In the genomic region with DNA sequence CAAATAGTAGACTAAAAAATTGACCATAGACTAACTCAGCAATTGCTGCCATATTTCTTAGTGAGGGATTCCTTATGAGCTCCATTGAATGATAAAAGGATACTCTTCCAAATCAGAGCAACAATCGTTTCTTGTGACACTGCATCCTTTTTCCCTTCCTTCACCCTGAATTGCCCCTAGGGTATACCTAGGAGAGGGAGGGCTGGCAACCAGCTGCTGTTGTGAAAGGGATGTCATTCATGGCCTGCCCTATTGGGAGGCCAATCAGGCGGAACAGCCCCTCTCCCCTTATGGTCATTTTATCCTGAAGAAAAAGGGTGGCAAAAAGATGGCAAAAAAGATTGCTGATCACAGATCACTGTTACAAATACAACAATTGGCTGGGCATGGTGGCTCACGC, we compare ENCODE assay signal across 16 cellular contexts. TPM values are rescaled to one million over a fixed set of nuclear protein-coding genes. Genes with fewer than 3 reads are reported as not detected.
A peak's percentile ranks its signal among the peaks of the same experiment; 100 is the strongest.
DNase-seq lines count a peak whose midpoint lies in the region; ATAC-seq lines count a peak whose summit lies in the region.
"Had no signal": no experiment of that assay in that cellular context is flagged by ENCODE, and none has a peak within 500 bp of the region (broad histone marks: within the 10 kb centered on the region; RNA-seq: fewer than 3 reads in every experiment).

No MANE protein-coding gene starts in this region.

- no peak overlapping the region for H3K4me3 ChIP-seq in mesenchymal stem cell (ENCODE audit: insufficient read depth in 1 of 2, low read depth in 1 of 2, low read length in 2 of 2)
- H3K4me3 ChIP-seq: BLaER1 had no signal

- peaks cover 5% of the 10 kb centered on the region for H3K4me1 ChIP-seq in mesenchymal stem cell (ENCODE audit: control insufficient read depth, insufficient read depth, low read depth, low read length)

- H2BK15ac ChIP-seq in mesenchymal stem cell (ENCODE audit: low read depth, poor library complexity, severe bottlenecking) = no peak overlapping the region

- H2BK12ac ChIP-seq in mesenchymal stem cell (ENCODE audit: low read length in 2 of 2) = no peak overlapping the region

- 92% methylated on average over 2 of the region's 3 CpGs for WGBS in mesenchymal stem cell

- peak overlapping the region; percentile 8 for H2AK5ac ChIP-seq in mesenchymal stem cell (ENCODE audit: low read length, severe bottlenecking)

- H2AFZ ChIP-seq in mesenchymal stem cell (ENCODE audit: low read depth, low read length) = no peak overlapping the region

- H3K18ac ChIP-seq in mesenchymal stem cell (ENCODE audit: low read depth in 1 of 2, low read length in 2 of 2) = no peak overlapping the region

- no peaks in the 10 kb centered on the region for H3K9me3 ChIP-seq in mesenchymal stem cell (ENCODE audit: control insufficient read depth, low read length)
- H3K9me3 ChIP-seq: BLaER1 had no signal

- no peak overlapping the region for H3K14ac ChIP-seq in mesenchymal stem cell (ENCODE audit: low read length in 2 of 2)

- H4K91ac ChIP-seq in mesenchymal stem cell (ENCODE audit: low read length) = no peak overlapping the region

- H4K8ac ChIP-seq in mesenchymal stem cell (ENCODE audit: low read length) = no peak overlapping the region

- no peak overlapping the region for H2BK120ac ChIP-seq in mesenchymal stem cell (ENCODE audit: low read depth, low read length)

- H3K23ac ChIP-seq in mesenchymal stem cell (ENCODE audit: low read length in 2 of 2) = no peak overlapping the region

- H3K27ac ChIP-seq in mesenchymal stem cell (ENCODE audit: low read length, poor library complexity, severe bottlenecking) = no peak overlapping the region
- H3K27ac ChIP-seq: BLaER1 had no signal

- ATAC-seq in GM18511 (IDR thresholded peaks at IDR 0.05; ENCODE audit: unreplicated experiment) = no peak
- ATAC-seq: HCT116 had no signal

- H2BK5ac ChIP-seq in mesenchymal stem cell (ENCODE audit: low read depth, low read length, poor library complexity, severe bottlenecking) = no peak overlapping the region

- no peaks in the 10 kb centered on the region for H3K36me3 ChIP-seq in mesenchymal stem cell (ENCODE audit: control insufficient read depth in 1 of 2, insufficient read depth in 2 of 2, low read depth in 1 of 2, low read length in 2 of 2)
- H3K36me3 ChIP-seq: BLaER1 had no signal

- H3K79me1 ChIP-seq in mesenchymal stem cell (replicated peaks; ENCODE audit: low read length, poor library complexity, severe bottlenecking) = peaks cover 2% of the 10 kb centered on the region

- intact Hi-C loops in cardiac septum (cut with DNase I) = no loop called here

- DNase-seq in ELF-1 (ENCODE audit: low read depth, low spot score) (peak; percentile 38), NCI-H146 treated with DMSO at 0.1 percent for 48 hours (lab: John Stamatoyannopoulos, UW; ENCODE audit: unreplicated experiment) (peak; percentile 38), RPMI7951 (ENCODE audit: low read depth) (peak; percentile 30), mesenchymal stem cell (no peak), cardiac septum (ENCODE audit: low spot score) (no peak)
- no peak for DNase-seq in effector CD4-positive, alpha-beta T cell
- DNase-seq: CD4-positive, alpha-beta memory T cell; GOT3; KBM-7; NCI-H1092 treated with DMSO at 0.1 percent for 48 hours; NCI-H2107; NCI-H345; T-helper 1 cell had no signal

- no peaks in the 10 kb centered on the region for H3K27me3 ChIP-seq in mesenchymal stem cell (ENCODE audit: control insufficient read depth in 1 of 2, insufficient read depth in 1 of 2, low read length in 2 of 2)
- H3K27me3 ChIP-seq: BLaER1 had no signal

- no peak overlapping the region for H3K9ac ChIP-seq in mesenchymal stem cell (ENCODE audit: low read length)
- H3K9ac ChIP-seq: BLaER1 had no signal

- no peak overlapping the region for H3K4ac ChIP-seq in mesenchymal stem cell (ENCODE audit: low read depth in 1 of 2, low read length in 2 of 2)

- no peak overlapping the region for H3K4me2 ChIP-seq in mesenchymal stem cell (ENCODE audit: low read length, poor library complexity, severe bottlenecking)
- H3K4me2 ChIP-seq: BLaER1 had no signal

RNA-seq across cellular contexts. Expression of gene B3GNT5, which starts 26.3 kb away (rescaled TPM):
- total RNA-seq in RPMI7951 (2014; rRNA removed; shearing (Covaris generic)) = 4.8 and 6.2 TPM in 2 replicates
- 10.6 TPM for polyA plus RNA-seq in mesenchymal stem cell (2013, experiment 1 of 2)
- polyA plus RNA-seq in mesenchymal stem cell (2013, experiment 2 of 2) = 10.8 TPM
- 3.2 TPM for total RNA-seq in cardiac septum

Comparison
In these comparisons a context has a peak if more than half of its experiments do, and no peak if none do; other contexts are left out.
1. DNase-seq: peak in ELF-1 (single experiment), NCI-H146 treated with DMSO at 0.1 percent for 48 hours (single experiment) and RPMI7951 (single experiment); none in mesenchymal stem cell (single experiment), cardiac septum (single experiment) and effector CD4-positive, alpha-beta T cell (single experiment).